ENCODE assay signal across 11 cellular contexts in the genomic region with DNA sequence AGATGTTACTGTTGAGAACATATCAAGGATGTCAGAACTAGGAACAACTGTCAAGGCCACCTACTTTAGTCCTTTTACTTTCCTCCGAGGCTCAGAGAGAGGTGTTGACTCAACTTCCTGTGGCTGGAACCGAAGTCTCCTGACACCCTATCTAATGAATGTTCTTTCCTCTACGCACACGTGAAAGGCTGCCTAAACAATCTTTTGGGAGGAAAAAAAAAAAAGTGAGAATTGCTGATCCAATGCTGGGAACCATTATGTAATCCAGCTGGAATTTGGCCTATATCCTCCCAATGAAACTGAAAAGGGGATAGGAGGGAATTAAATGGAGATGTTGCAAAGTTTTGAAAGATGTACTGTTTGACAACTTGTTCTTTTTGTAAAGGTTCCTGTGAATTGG. TPM values are rescaled to one million over a fixed set of nuclear protein-coding genes. Genes with fewer than 3 reads are reported as not detected.
A peak's percentile ranks its signal among the peaks of the same experiment; 100 is the strongest.
DNase-seq lines count a peak whose midpoint lies in the region; ATAC-seq and TF ChIP-seq lines count a peak whose summit lies in the region.
"Had no signal": no experiment of that assay in that cellular context is flagged by ENCODE, and none has a peak within 500 bp of the region (broad histone marks: within the 10 kb centered on the region; RNA-seq: fewer than 3 reads in every experiment).

No MANE protein-coding gene starts in this region.

- H3K27ac ChIP-seq in SK-N-SH (ENCODE audit: low read depth in 2 of 2, low read length in 1 of 2): peak overlapping the region in 1 of 2 experiments; percentile 56; a peak in 1 of 4 replicates
- no peak overlapping the region for H3K27ac ChIP-seq in hepatocyte

- 0 out of 4 replicates have a peak, but pooled peaks cover 0 to 4% of the 10 kb centered on the region in 2 experiments for H3K4me1 ChIP-seq in SK-N-SH (ENCODE audit: control insufficient read depth in 1 of 2, insufficient read depth in 2 of 2, low read depth in 1 of 2, low read length in 1 of 2)
- H3K4me1 ChIP-seq in hepatocyte (ENCODE audit: insufficient read depth): no peaks in the 10 kb centered on the region

- H3K4me3 Mint-ChIP-seq in activated T-helper 17 cell treated with anti-CD3 and anti-CD28 coated beads, Interleukin-2, amount 50 U/mL, for 72 hours: peak overlapping the region; percentile 28
- H3K4me3 Mint-ChIP-seq: nephron had no signal

- no peak for DNase-seq in SK-N-SH
- peak; percentile 62 for DNase-seq in glomerular visceral epithelial cell (ENCODE audit: extremely low spot score)
- peak; percentile 41 for DNase-seq in stromal cell of bone marrow (ENCODE audit: low read depth)
- DNase-seq in hepatocyte (ENCODE audit: low spot score): no peak
- DNase-seq in D341Med (ENCODE audit: low spot score): no peak
- DNase-seq: erythroblast, Karpas-422 had no signal

- no peak for TF ChIP-seq EP300 in SK-N-SH (IDR thresholded peaks at IDR 0.05; ENCODE audit: borderline replicate concordance in 1 of 2, low read depth in 1 of 2, low read length in 1 of 2)

- H3K9me3 ChIP-seq in SK-N-SH: no peaks in the 10 kb centered on the region
- no peaks in the 10 kb centered on the region for H3K9me3 ChIP-seq in hepatocyte (ENCODE audit: low read depth)

- no peak overlapping the region for H3K9ac ChIP-seq in SK-N-SH

- TF ChIP-seq CTCF in SK-N-SH (IDR thresholded peaks at IDR 0.05) (no peak), hepatocyte (IDR thresholded peaks at IDR 0.05; ENCODE audit: poor library complexity) (no peak)

- H3K36me3 ChIP-seq in SK-N-SH (replicated peaks in 1 of 2; ENCODE audit: control insufficient read depth in 1 of 2, insufficient read depth in 2 of 2, low read length in 1 of 2): no peaks in the 10 kb centered on the region
- no peaks in the 10 kb centered on the region for H3K36me3 ChIP-seq in hepatocyte (replicated peaks; ENCODE audit: insufficient read depth, low read depth)

- H3K27me3 Mint-ChIP-seq in activated T-helper 17 cell treated with anti-CD3 and anti-CD28 coated beads, Interleukin-2, amount 50 U/mL, for 72 hours: no peaks in the 10 kb centered on the region

- H3K27me3 ChIP-seq in SK-N-SH (ENCODE audit: insufficient read depth) (no peaks in the 10 kb centered on the region; the same call in 1 of the 2 replicates), hepatocyte (no peaks in the 10 kb centered on the region)

- no peaks in the 10 kb centered on the region for H3K79me2 ChIP-seq in SK-N-SH (ENCODE audit: insufficient read depth)
- H3K79me2 ChIP-seq in hepatocyte: no peaks in the 10 kb centered on the region

- POLR2A ChIA-PET in SK-N-SH (lab: Yijun Ruan, JAX): no interaction called here

- H3F3A ChIP-seq in SK-N-SH (replicated peaks; ENCODE audit: insufficient read depth): no peaks in the 10 kb centered on the region

- no peaks in the 10 kb centered on the region for H3K9me2 ChIP-seq in SK-N-SH
- no peaks in the 10 kb centered on the region for H3K9me2 ChIP-seq in hepatocyte (replicated peaks; ENCODE audit: insufficient read depth)

- no peak overlapping the region for H3K27ac Mint-ChIP-seq in activated T-helper 17 cell treated with anti-CD3 and anti-CD28 coated beads, Interleukin-2, amount 50 U/mL, for 72 hours

- 0 out of 2 replicates have a peak overlapping the region, but pooled peaks have one; percentile 11 for H2AFZ ChIP-seq in SK-N-SH (ENCODE audit: low read depth)
- no peak overlapping the region for H2AFZ ChIP-seq in hepatocyte

- H4K20me1 ChIP-seq in SK-N-SH (ENCODE audit: insufficient read depth): no peaks in the 10 kb centered on the region
- H4K20me1 ChIP-seq in hepatocyte (ENCODE audit: insufficient read depth, poor library complexity, severe bottlenecking): no peaks in the 10 kb centered on the region

- H3K36me3 Mint-ChIP-seq in activated T-helper 17 cell treated with anti-CD3 and anti-CD28 coated beads, Interleukin-2, amount 50 U/mL, for 72 hours (ENCODE audit: low read depth): no peaks in the 10 kb centered on the region

- H3K9me3 Mint-ChIP-seq in activated T-helper 17 cell treated with anti-CD3 and anti-CD28 coated beads, Interleukin-2, amount 50 U/mL, for 72 hours: no peaks in the 10 kb centered on the region

- 18% methylated on average over 4 of the region's 4 CpGs for WGBS in SK-N-SH (ENCODE audit: low lambda C conversion rate)
- WGBS in hepatocyte (ENCODE audit: low lambda C conversion rate, missing lambda C conversion rate): 40% methylated on average over 4 of the region's 4 CpGs

- H3K4me2 ChIP-seq in SK-N-SH (no peak overlapping the region), hepatocyte (no peak overlapping the region)

- ATAC-seq in SK-N-SH treated with all-trans-retinoic acid at 6 μM for 48 hours (no peak; the same call in 1 of the 3 replicates), HG02759 (IDR thresholded peaks at IDR 0.05; ENCODE audit: unreplicated experiment) (no peak)
- ATAC-seq in activated T-helper 17 cell treated with anti-CD3 and anti-CD28 coated beads, Interleukin-2, amount 50 U/mL, for 72 hours (replicated peaks): peak; percentile 86

- peaks cover 5% of the 10 kb centered on the region for H3K4me1 Mint-ChIP-seq in activated T-helper 17 cell treated with anti-CD3 and anti-CD28 coated beads, Interleukin-2, amount 50 U/mL, for 72 hours
- H3K4me1 Mint-ChIP-seq: nephron had no signal

- no peak overlapping the region for H3K4me3 ChIP-seq in SK-N-SH (ENCODE audit: low read depth in 2 of 2, low read length in 1 of 2)
- H3K4me3 ChIP-seq in hepatocyte: no peak overlapping the region

- no peak for TF ChIP-seq RAD21 in SK-N-SH (IDR thresholded peaks at IDR 0.05; ENCODE audit: low read length)

- CTCF ChIA-PET in SK-N-SH (lab: Yijun Ruan, JAX): interaction anchor here (0.7 kb wide), 1 partner anchor 8 kb away, joined by 3 read pairs; no protein-coding TSS in a partner anchor

TF ChIP-seq in SK-N-SH, 30 proteins besides CTCF, POLR2A, EP300 and RAD21 (continues in another document):
- no peak for TF ChIP-seq MEF2A (IDR thresholded peaks at IDR 0.05; ENCODE audit: borderline replicate concordance, low read depth)
- TF ChIP-seq NFIC (IDR thresholded peaks at IDR 0.05; ENCODE audit: borderline replicate concordance): no peak
- TF ChIP-seq RXRA (IDR thresholded peaks at IDR 0.05; ENCODE audit: borderline replicate concordance, low read depth): no peak
- TF ChIP-seq POLR2AphosphoS5 (IDR thresholded peaks at IDR 0.05; ENCODE audit: low read depth, low read length): no peak
- TF ChIP-seq TEAD4 (IDR thresholded peaks at IDR 0.05; ENCODE audit: borderline replicate concordance, insufficient read depth): no peak
- TF ChIP-seq CHD2 (IDR thresholded peaks at IDR 0.05; ENCODE audit: low read length, partially characterized antibody): no peak
- TF ChIP-seq USF2 (IDR thresholded peaks at IDR 0.05; ENCODE audit: borderline replicate concordance, low read depth, low read length): no peak
- TF ChIP-seq JUND (IDR thresholded peaks at IDR 0.05): no peak

TF ChIP-seq in SK-N-SH treated with all-trans-retinoic acid at 6 μM for 48 hours, 23 proteins besides CTCF, POLR2A, EP300 and RAD21:
- TF ChIP-seq OSR1 (CRISPR knock-in tag; IDR thresholded peaks at IDR 0.05) (no peak), CSDC2 (CRISPR knock-in tag; IDR thresholded peaks at IDR 0.05) (no peak), BACH2 (CRISPR knock-in tag; IDR thresholded peaks at IDR 0.05; ENCODE audit: borderline replicate concordance) (no peak), ZFP3 (CRISPR knock-in tag; IDR thresholded peaks at IDR 0.05) (no peak)

RNA-seq across cellular contexts. Expression of gene MAP7D3, which starts 8.3 kb away (rescaled TPM):
- polyA plus RNA-seq in SK-N-SH (2012; rRNA removed) (5.8 and 6.7 TPM in 2 replicates), hepatocyte (6.1 and 6.8 TPM in 2 replicates)
- polyA plus RNA-seq in SK-N-SH (2012; cell fraction: cytosol; rRNA removed): 6.4 and 7.3 TPM in 2 replicates
- 8.1 and 10.3 TPM in 2 replicates for polyA plus RNA-seq in SK-N-SH (2012; cell fraction: nucleus; rRNA removed)
- total RNA-seq in activated T-helper 17 cell treated with anti-CD3 and anti-CD28 coated beads, Interleukin-2, amount 50 U/mL, for 72 hours: 10 to 100 TPM; 13.6 to 18.3 TPM
- 3.9 and 6.9 TPM in 2 replicates for total RNA-seq in hepatocyte

RNA-seq across cellular contexts. Expression of gene ADGRG4, which starts 41.2 kb away (rescaled TPM):
- polyA plus RNA-seq in SK-N-SH (2012; rRNA removed) (not detected in 2 replicates), hepatocyte (not detected in 2 replicates)
- not detected in 2 replicates for polyA plus RNA-seq in SK-N-SH (2012; cell fraction: cytosol; rRNA removed)
- polyA plus RNA-seq in SK-N-SH (2012; cell fraction: nucleus; rRNA removed): not detected in 2 replicates
- total RNA-seq in activated T-helper 17 cell treated with anti-CD3 and anti-CD28 coated beads, Interleukin-2, amount 50 U/mL, for 72 hours: not detected
- total RNA-seq in hepatocyte: 0.08 and 0.27 TPM in 2 replicates

Comparison
In these comparisons a context has a peak if more than half of its experiments do, and no peak if none do; other contexts are left out.
1. DNase-seq: peak in glomerular visceral epithelial cell (single experiment) and stromal cell of bone marrow (single experiment); none in SK-N-SH (single experiment), hepatocyte (single experiment) and D341Med (single experiment).